13 cellular contexts compared by ENCODE assay signal in the genomic region with DNA sequence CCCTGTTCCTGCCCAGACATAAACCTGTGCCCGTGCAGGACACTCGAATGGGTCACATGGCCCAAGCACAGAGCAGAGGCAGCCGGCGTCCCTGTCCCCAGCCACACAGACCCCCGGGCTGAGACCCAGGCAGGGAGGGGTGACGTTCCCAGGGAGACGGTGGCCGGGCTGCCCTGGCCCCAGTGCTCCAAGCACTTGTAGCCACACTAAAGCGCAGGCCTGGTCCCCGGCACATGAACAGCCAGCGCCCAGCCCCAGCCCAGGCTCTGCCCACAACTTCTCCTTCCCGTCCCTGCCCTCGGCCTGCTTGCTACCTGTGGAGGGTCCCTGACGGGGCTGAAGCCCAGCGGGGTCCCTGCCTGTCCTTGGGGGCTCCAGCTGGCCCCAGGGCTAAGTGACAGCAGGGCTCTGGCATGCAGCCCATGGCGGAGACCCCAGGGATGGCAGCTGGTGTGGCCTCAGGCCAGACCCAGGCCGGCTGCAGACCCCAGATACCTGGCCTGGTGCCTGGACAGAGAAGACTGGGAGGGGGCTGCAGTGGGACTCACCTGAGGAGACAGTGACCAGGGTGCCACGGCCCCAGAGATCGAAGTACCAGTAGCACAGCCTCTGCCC.
A peak's percentile ranks its signal among the peaks of the same experiment; 100 is the strongest.
DNase-seq lines count a peak whose midpoint lies in the region; ATAC-seq, FAIRE-seq and TF ChIP-seq lines count a peak whose summit lies in the region.
"Had no signal": no experiment of that assay in that cellular context is flagged by ENCODE, and none has a peak within 500 bp of the region (broad histone marks: within the 10 kb centered on the region; RNA-seq: fewer than 3 reads in every experiment).

No MANE protein-coding gene starts in this region.

- TF ChIP-seq CTCF in GM06990 (IDR thresholded peaks at IDR 0.05; ENCODE audit: insufficient read depth, low read length, poor library complexity, severe bottlenecking), result no peak
- no peak for TF ChIP-seq CTCF in Peyer's patch (IDR thresholded peaks at IDR 0.05)

- H3K4me1 ChIP-seq in Peyer's patch, result no peaks in the 10 kb centered on the region
- H3K4me1 ChIP-seq: esophagus squamous epithelium, SJSA1 had no signal

- H3K27ac ChIP-seq in Peyer's patch, result peak overlapping the region in 1 of 4 donors; percentile 88
- H3K27ac ChIP-seq: esophagus squamous epithelium, SJSA1 had no signal

- no peaks in the 10 kb centered on the region for H3K9me3 ChIP-seq in Peyer's patch
- H3K9me3 ChIP-seq: esophagus squamous epithelium had no signal

- H3K27me3 ChIP-seq in GM06990 (replicated peaks; ENCODE audit: control insufficient read depth, insufficient read depth, low read length) (no peaks in the 10 kb centered on the region), Peyer's patch (no peaks in the 10 kb centered on the region)
- H3K27me3 ChIP-seq: SJSA1 had no signal

- FAIRE-seq in GM19239 (lab: Jason Lieb, UNC), result no peak

- H3K36me3 ChIP-seq in GM06990 (ENCODE audit: control insufficient read depth, insufficient read depth, low read length) (peaks cover 25% of the 10 kb centered on the region), Peyer's patch (no peaks in the 10 kb centered on the region)
- H3K36me3 ChIP-seq: esophagus squamous epithelium, SJSA1 had no signal

- TF ChIP-seq POLR2A in Peyer's patch (IDR thresholded peaks at IDR 0.05), result no peak

- ATAC-seq in left cardiac atrium (no peak), sciatic nerve (no peak)

- DNase-seq in GM06990 (ENCODE audit: extremely low read depth, insufficient read length) (no peak), Peyer's patch (peak in 2 of 3 donors; percentile 30 to 44), left cardiac atrium (peak; percentile 13), sciatic nerve (ENCODE audit: low spot score) (peak; percentile 31), GF-D8 (lab: John Stamatoyannopoulos, UW) (no peak), GM19239 (ENCODE audit: insufficient read length, low spot score) (no peak), GM19240 (ENCODE audit: insufficient read length, low spot score) (no peak)
- DNase-seq: esophagus squamous epithelium; IMR-90; mesendoderm; NCI-H526 treated with DMSO at 0.1 percent for 48 hours; stimulated activated CD4-positive, alpha-beta T cell treated with anti-CD3 and anti-CD28 coated beads, Interleukin-2, amount 100 ng/mL, for 48 hours had no signal

- H3K4me3 ChIP-seq in GM06990 (replicated peaks; ENCODE audit: low read depth, low read length) (peak overlapping the region; percentile 80), Peyer's patch (peak overlapping the region in 1 of 4 donors; percentile 57)
- H3K4me3 ChIP-seq: esophagus squamous epithelium, SJSA1 had no signal

- intact Hi-C loops in left cardiac atrium (cut with DNase I), result no loop called here
- intact Hi-C loops in sciatic nerve (cut with DNase I), result no loop called here

Comparison
In these comparisons a context has a peak if more than half of its experiments do, and no peak if none do; other contexts are left out.
1. DNase-seq: peak in Peyer's patch (2 of 3), left cardiac atrium (single experiment) and sciatic nerve (single experiment); none in GM06990 (single experiment), GF-D8 (single experiment), GM19239 (single experiment) and GM19240 (single experiment).